10 cellular contexts compared by ENCODE assay signal in the genomic region with DNA sequence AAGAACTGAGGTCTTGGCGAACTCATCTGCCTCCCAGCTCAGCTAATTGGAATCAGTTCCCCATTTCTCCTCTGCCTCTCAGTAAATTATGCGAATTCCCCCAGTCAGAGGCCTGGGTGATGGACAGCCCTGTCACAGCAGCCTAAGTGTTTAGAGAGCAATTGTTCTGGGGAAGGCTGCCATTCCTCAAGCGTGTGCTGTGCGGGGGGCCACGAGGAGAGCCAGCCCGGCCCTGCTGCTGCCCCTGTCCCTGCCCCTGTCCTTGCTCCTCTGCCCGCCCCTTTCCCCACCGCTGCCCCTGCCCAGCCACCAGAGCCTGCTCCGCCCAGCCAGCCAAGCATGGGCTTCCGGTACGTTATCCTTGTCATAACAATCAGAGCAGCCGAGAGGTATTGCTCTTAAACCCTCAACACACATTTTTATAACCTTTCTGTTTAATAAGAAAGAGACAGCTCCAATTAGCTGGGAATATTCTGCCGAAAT. TPM values are rescaled to one million over a fixed set of nuclear protein-coding genes. Genes with fewer than 3 reads are reported as not detected.
A peak's percentile ranks its signal among the peaks of the same experiment; 100 is the strongest.
DNase-seq lines count a peak whose midpoint lies in the region; ATAC-seq and TF ChIP-seq lines count a peak whose summit lies in the region.
"Had no signal": no experiment of that assay in that cellular context is flagged by ENCODE, and none has a peak within 500 bp of the region (broad histone marks: within the 10 kb centered on the region; RNA-seq: fewer than 3 reads in every experiment).

No MANE protein-coding gene starts in this region.

- TF ChIP-seq CTCF in CD8-positive, alpha-beta T cell (IDR thresholded peaks at IDR 0.05) = no peak
- TF ChIP-seq CTCF in endodermal cell (conservative IDR thresholded peaks at IDR 0.05) = no peak

- no peak overlapping the region for H3K27ac Mint-ChIP-seq in CD8-positive, alpha-beta T cell
- H3K27ac Mint-ChIP-seq in endodermal cell = no peak overlapping the region
- H3K27ac Mint-ChIP-seq in naive thymus-derived CD8-positive, alpha-beta T cell = peak overlapping the region in 4 of 10 donors; percentile 14 to 57 (median 42)
- no peak overlapping the region for H3K27ac Mint-ChIP-seq in activated T-helper 2 cell treated with anti-CD3 and anti-CD28 coated beads, Interferon-gamma antibody, Interleukin-2, Interleukin-4, amounts not matched to agents 10 μg/mL and 5 μg/mL and 100 μg/mL, durations not matched to agents 14 hours and 24 hours and 36 hours
- H3K27ac Mint-ChIP-seq in activated T-helper 1 cell treated with anti-CD3 and anti-CD28 coated beads, Interleukin-12 subunit alpha, Interleukin-12 subunit beta, Interleukin-2, Interleukin-4 antibody, amounts not matched to agents 30 ng/mL and 10 ng/mL and 1 ng/mL, durations not matched to agents 14 hours and 24 hours and 36 hours = no peak overlapping the region

- H3K9ac ChIP-seq in endodermal cell (ENCODE audit: extremely low read depth, low read length, poor library complexity, severe bottlenecking) = no peak overlapping the region

- POLR2A ChIA-PET in CD8-positive, alpha-beta T cell (lab: Charles Lee) = no interaction called here
- POLR2A ChIA-PET in naive thymus-derived CD8-positive, alpha-beta T cell (lab: Charles Lee) = interaction anchor here (1.1 to 1.3 kb wide), 2 partner anchors 12 to 15 kb away, joined by 3 read pairs; no protein-coding TSS in a partner anchor

- H3K4me3 ChIP-seq in CD8-positive, alpha-beta T cell (ENCODE audit: low read depth, low read length) = no peak overlapping the region
- no peak overlapping the region for H3K4me3 ChIP-seq in endodermal cell (ENCODE audit: low read length)

- H3K9me3 Mint-ChIP-seq in CD8-positive, alpha-beta T cell = no peaks in the 10 kb centered on the region
- no peaks in the 10 kb centered on the region for H3K9me3 Mint-ChIP-seq in endodermal cell
- no peaks in the 10 kb centered on the region for H3K9me3 Mint-ChIP-seq in naive thymus-derived CD8-positive, alpha-beta T cell
- no peaks in the 10 kb centered on the region for H3K9me3 Mint-ChIP-seq in activated T-helper 2 cell treated with anti-CD3 and anti-CD28 coated beads, Interferon-gamma antibody, Interleukin-2, Interleukin-4, amounts not matched to agents 10 μg/mL and 5 μg/mL and 100 μg/mL, durations not matched to agents 14 hours and 24 hours and 36 hours
- no peaks in the 10 kb centered on the region for H3K9me3 Mint-ChIP-seq in activated T-helper 1 cell treated with anti-CD3 and anti-CD28 coated beads, Interleukin-12 subunit alpha, Interleukin-12 subunit beta, Interleukin-2, Interleukin-4 antibody, amounts not matched to agents 30 ng/mL and 10 ng/mL and 1 ng/mL, durations not matched to agents 14 hours and 24 hours and 36 hours

- no peaks in the 10 kb centered on the region for H3K4me1 ChIP-seq in CD8-positive, alpha-beta T cell (ENCODE audit: insufficient read depth, low read length)
- H3K4me1 ChIP-seq in endodermal cell (ENCODE audit: control insufficient read depth, insufficient read depth, low read length) = peaks cover 19% of the 10 kb centered on the region
- H3K4me1 ChIP-seq: adrenal gland had no signal

- H3K27me3 Mint-ChIP-seq in CD8-positive, alpha-beta T cell (ENCODE audit: low read depth) = no peaks in the 10 kb centered on the region
- H3K27me3 Mint-ChIP-seq in endodermal cell (ENCODE audit: insufficient read depth) = peaks cover 3% of the 10 kb centered on the region
- H3K27me3 Mint-ChIP-seq in naive thymus-derived CD8-positive, alpha-beta T cell = peaks cover 0 to 3% (median 0%) of the 10 kb centered on the region in 5 donors
- H3K27me3 Mint-ChIP-seq in activated T-helper 2 cell treated with anti-CD3 and anti-CD28 coated beads, Interferon-gamma antibody, Interleukin-2, Interleukin-4, amounts not matched to agents 10 μg/mL and 5 μg/mL and 100 μg/mL, durations not matched to agents 14 hours and 24 hours and 36 hours (ENCODE audit: low read depth) = peaks cover 18% of the 10 kb centered on the region
- H3K27me3 Mint-ChIP-seq in activated T-helper 1 cell treated with anti-CD3 and anti-CD28 coated beads, Interleukin-12 subunit alpha, Interleukin-12 subunit beta, Interleukin-2, Interleukin-4 antibody, amounts not matched to agents 30 ng/mL and 10 ng/mL and 1 ng/mL, durations not matched to agents 14 hours and 24 hours and 36 hours (ENCODE audit: insufficient read depth) = peaks cover 5% of the 10 kb centered on the region

- intact Hi-C loops in CD8-positive, alpha-beta T cell (cut with DNase I, micrococcal nuclease) = no loop called here
- intact Hi-C loops in activated T-helper 2 cell treated with anti-CD3 and anti-CD28 coated beads, Interferon-gamma antibody, Interleukin-2, Interleukin-4, amounts not matched to agents 10 μg/mL and 5 μg/mL and 100 μg/mL, durations not matched to agents 14 hours and 24 hours and 36 hours (cut with micrococcal nuclease) = loop anchor here (5.0 kb wide), 1 partner anchor 37 kb away; no protein-coding TSS in a partner anchor
- intact Hi-C loops in activated T-helper 1 cell treated with anti-CD3 and anti-CD28 coated beads, Interleukin-12 subunit alpha, Interleukin-12 subunit beta, Interleukin-2, Interleukin-4 antibody, amounts not matched to agents 30 ng/mL and 10 ng/mL and 1 ng/mL, durations not matched to agents 14 hours and 24 hours and 36 hours (cut with micrococcal nuclease) = no loop called here

- no peaks in the 10 kb centered on the region for H3K27me3 ChIP-seq in CD8-positive, alpha-beta T cell (ENCODE audit: insufficient read depth, low read length)
- no peaks in the 10 kb centered on the region for H3K27me3 ChIP-seq in endodermal cell (ENCODE audit: control insufficient read depth, insufficient read depth, low read length, poor library complexity, severe bottlenecking)

- peak; percentile 36 for ATAC-seq in CD8-positive, alpha-beta T cell
- ATAC-seq in naive thymus-derived CD8-positive, alpha-beta T cell = peak; percentile 58 to 74

- H3K4me3 Mint-ChIP-seq in CD8-positive, alpha-beta T cell = no peak overlapping the region
- peak overlapping the region; percentile 4 for H3K4me3 Mint-ChIP-seq in endodermal cell
- H3K4me3 Mint-ChIP-seq in naive thymus-derived CD8-positive, alpha-beta T cell = peak overlapping the region in 4 of 10 donors; percentile 6 to 43 (median 16)
- H3K4me3 Mint-ChIP-seq in activated T-helper 2 cell treated with anti-CD3 and anti-CD28 coated beads, Interferon-gamma antibody, Interleukin-2, Interleukin-4, amounts not matched to agents 10 μg/mL and 5 μg/mL and 100 μg/mL, durations not matched to agents 14 hours and 24 hours and 36 hours (ENCODE audit: low read depth) = no peak overlapping the region
- no peak overlapping the region for H3K4me3 Mint-ChIP-seq in activated T-helper 1 cell treated with anti-CD3 and anti-CD28 coated beads, Interleukin-12 subunit alpha, Interleukin-12 subunit beta, Interleukin-2, Interleukin-4 antibody, amounts not matched to agents 30 ng/mL and 10 ng/mL and 1 ng/mL, durations not matched to agents 14 hours and 24 hours and 36 hours

- WGBS in endodermal cell (ENCODE audit: insufficient coverage in 1 of 2, insufficient read length in 1 of 2), 2 experiments = 16 to 25% methylated on average over 5 to 13 of the region's 13 CpGs

- DNase-seq in CD8-positive, alpha-beta T cell = no peak
- peak; percentile 85 for DNase-seq in NCI-H510A treated with DMSO at 0.1 percent for 48 hours (lab: John Stamatoyannopoulos, UW)
- DNase-seq in endodermal cell = peak; percentile 88
- DNase-seq in naive thymus-derived CD8-positive, alpha-beta T cell = peak in 2 of 10 donors; percentile 11 to 13
- no peak for DNase-seq in stimulated activated CD4-positive, alpha-beta T cell treated with anti-CD3 and anti-CD28 coated beads, Interleukin-2, amount 100 ng/mL, for 48 hours
- no peak for DNase-seq in activated T-helper 2 cell treated with anti-CD3 and anti-CD28 coated beads, Interferon-gamma antibody, Interleukin-2, Interleukin-4, amounts not matched to agents 10 μg/mL and 5 μg/mL and 100 μg/mL, durations not matched to agents 14 hours and 24 hours and 36 hours (ENCODE audit: low spot score)
- no peak for DNase-seq in NCI-H1105 (lab: John Stamatoyannopoulos, UW)
- DNase-seq in activated T-helper 1 cell treated with anti-CD3 and anti-CD28 coated beads, Interleukin-12 subunit alpha, Interleukin-12 subunit beta, Interleukin-2, Interleukin-4 antibody, amounts not matched to agents 30 ng/mL and 10 ng/mL and 1 ng/mL, durations not matched to agents 14 hours and 24 hours and 36 hours (ENCODE audit: low spot score) = no peak
- DNase-seq: DND-41 had no signal

- H3K4me1 Mint-ChIP-seq in CD8-positive, alpha-beta T cell (ENCODE audit: low read depth) = peaks cover 15% of the 10 kb centered on the region
- H3K4me1 Mint-ChIP-seq in endodermal cell = peaks cover 35% of the 10 kb centered on the region
- peaks cover 10 to 29% (median 20%) of the 10 kb centered on the region in 4 donors for H3K4me1 Mint-ChIP-seq in naive thymus-derived CD8-positive, alpha-beta T cell
- peaks cover 3% of the 10 kb centered on the region for H3K4me1 Mint-ChIP-seq in activated T-helper 2 cell treated with anti-CD3 and anti-CD28 coated beads, Interferon-gamma antibody, Interleukin-2, Interleukin-4, amounts not matched to agents 10 μg/mL and 5 μg/mL and 100 μg/mL, durations not matched to agents 14 hours and 24 hours and 36 hours (ENCODE audit: low read depth)
- H3K4me1 Mint-ChIP-seq in activated T-helper 1 cell treated with anti-CD3 and anti-CD28 coated beads, Interleukin-12 subunit alpha, Interleukin-12 subunit beta, Interleukin-2, Interleukin-4 antibody, amounts not matched to agents 30 ng/mL and 10 ng/mL and 1 ng/mL, durations not matched to agents 14 hours and 24 hours and 36 hours (ENCODE audit: low read depth) = peaks cover 5% of the 10 kb centered on the region

- H3K27ac ChIP-seq in CD8-positive, alpha-beta T cell (ENCODE audit: low read depth, low read length) = no peak overlapping the region
- H3K27ac ChIP-seq in endodermal cell (ENCODE audit: low read depth, low read length) = peak overlapping the region; percentile 86

- CTCF ChIA-PET in CD8-positive, alpha-beta T cell (lab: Charles Lee) = interaction anchor here (2.2 to 5.5 kb wide), 3 partner anchors 26 to 99 kb away, joined by 11 to 36 read pairs (median 12); no protein-coding TSS in a partner anchor

- H3K9me3 ChIP-seq in CD8-positive, alpha-beta T cell (ENCODE audit: low read length) = no peaks in the 10 kb centered on the region
- H3K9me3 ChIP-seq in endodermal cell (ENCODE audit: control insufficient read depth, low read length) = no peaks in the 10 kb centered on the region
- H3K9me3 ChIP-seq: adrenal gland had no signal

- no peaks in the 10 kb centered on the region for H3K36me3 Mint-ChIP-seq in CD8-positive, alpha-beta T cell
- H3K36me3 Mint-ChIP-seq in endodermal cell (ENCODE audit: low read depth) = no peaks in the 10 kb centered on the region
- no peaks in the 10 kb centered on the region for H3K36me3 Mint-ChIP-seq in naive thymus-derived CD8-positive, alpha-beta T cell
- H3K36me3 Mint-ChIP-seq in activated T-helper 2 cell treated with anti-CD3 and anti-CD28 coated beads, Interferon-gamma antibody, Interleukin-2, Interleukin-4, amounts not matched to agents 10 μg/mL and 5 μg/mL and 100 μg/mL, durations not matched to agents 14 hours and 24 hours and 36 hours (ENCODE audit: low read depth) = no peaks in the 10 kb centered on the region
- H3K36me3 Mint-ChIP-seq in activated T-helper 1 cell treated with anti-CD3 and anti-CD28 coated beads, Interleukin-12 subunit alpha, Interleukin-12 subunit beta, Interleukin-2, Interleukin-4 antibody, amounts not matched to agents 30 ng/mL and 10 ng/mL and 1 ng/mL, durations not matched to agents 14 hours and 24 hours and 36 hours (ENCODE audit: low read depth) = no peaks in the 10 kb centered on the region

- no peaks in the 10 kb centered on the region for H3K36me3 ChIP-seq in CD8-positive, alpha-beta T cell (ENCODE audit: insufficient read depth, low read length)
- no peaks in the 10 kb centered on the region for H3K36me3 ChIP-seq in endodermal cell (ENCODE audit: control insufficient read depth, insufficient read depth, low read length)
- H3K36me3 ChIP-seq: adrenal gland had no signal

RNA-seq across cellular contexts. Expression of a gene that starts 12.2 kb away (rescaled TPM):
- 1 to 10 TPM; 7.2 to 8.7 TPM for total RNA-seq in CD8-positive, alpha-beta T cell
- total RNA-seq in endodermal cell = 10 to 100 TPM; 17.6 to 20.7 TPM
- 16.2 TPM for polyA plus RNA-seq in endodermal cell (2013, experiment 1 of 2)
- 12.9 TPM for polyA plus RNA-seq in endodermal cell (2013, experiment 2 of 2)
- 1 to 10 TPM; 4.0 to 4.9 TPM for total RNA-seq in naive thymus-derived CD8-positive, alpha-beta T cell
- polyA plus RNA-seq in naive thymus-derived CD8-positive, alpha-beta T cell = 1 to 10 TPM in 1 of 3 donors, under 1 TPM in 2; 0.40 to 1.5 (median 0.40) TPM
- total RNA-seq in activated T-helper 2 cell treated with anti-CD3 and anti-CD28 coated beads, Interferon-gamma antibody, Interleukin-2, Interleukin-4, amounts not matched to agents 10 μg/mL and 5 μg/mL and 100 μg/mL, durations not matched to agents 14 hours and 24 hours and 36 hours = 0.46 and 0.59 TPM in 2 replicates
- 0.52 and 0.78 TPM in 2 replicates for total RNA-seq in activated T-helper 1 cell treated with anti-CD3 and anti-CD28 coated beads, Interleukin-12 subunit alpha, Interleukin-12 subunit beta, Interleukin-2, Interleukin-4 antibody, amounts not matched to agents 30 ng/mL and 10 ng/mL and 1 ng/mL, durations not matched to agents 14 hours and 24 hours and 36 hours

RNA-seq across cellular contexts. Expression of a gene that starts 51.9 kb away (rescaled TPM):
- total RNA-seq in CD8-positive, alpha-beta T cell = 1 to 10 TPM; 5.4 to 5.5 TPM
- total RNA-seq in endodermal cell = 10 to 100 TPM; 14.4 to 16.9 TPM
- polyA plus RNA-seq in endodermal cell (2013, experiment 1 of 2) = 15.6 TPM
- 15.4 TPM for polyA plus RNA-seq in endodermal cell (2013, experiment 2 of 2)
- total RNA-seq in naive thymus-derived CD8-positive, alpha-beta T cell = 10 to 100 TPM; 17.7 to 18.4 TPM
- polyA plus RNA-seq in naive thymus-derived CD8-positive, alpha-beta T cell = 10 to 100 TPM; 14.1 to 17.3 (median 14.2) TPM
- 35.2 and 37.2 TPM in 2 replicates for total RNA-seq in activated T-helper 2 cell treated with anti-CD3 and anti-CD28 coated beads, Interferon-gamma antibody, Interleukin-2, Interleukin-4, amounts not matched to agents 10 μg/mL and 5 μg/mL and 100 μg/mL, durations not matched to agents 14 hours and 24 hours and 36 hours
- total RNA-seq in activated T-helper 1 cell treated with anti-CD3 and anti-CD28 coated beads, Interleukin-12 subunit alpha, Interleukin-12 subunit beta, Interleukin-2, Interleukin-4 antibody, amounts not matched to agents 30 ng/mL and 10 ng/mL and 1 ng/mL, durations not matched to agents 14 hours and 24 hours and 36 hours = 21.5 and 21.9 TPM in 2 replicates

RNA-seq across cellular contexts. Expression of a gene that starts 53.7 kb away (rescaled TPM):
- 10 to 100 TPM; 11.1 to 12.5 TPM for total RNA-seq in CD8-positive, alpha-beta T cell
- 10 to 100 TPM; 24.1 to 25.8 TPM for total RNA-seq in endodermal cell
- polyA plus RNA-seq in endodermal cell (2013, experiment 1 of 2) = 21.2 TPM
- 19.8 TPM for polyA plus RNA-seq in endodermal cell (2013, experiment 2 of 2)
- 10 to 100 TPM; 65.1 to 67.1 TPM for total RNA-seq in naive thymus-derived CD8-positive, alpha-beta T cell
- 10 to 100 TPM; 20.2 to 43.1 (median 30.3) TPM for polyA plus RNA-seq in naive thymus-derived CD8-positive, alpha-beta T cell
- 61.7 and 68.7 TPM in 2 replicates for total RNA-seq in activated T-helper 2 cell treated with anti-CD3 and anti-CD28 coated beads, Interferon-gamma antibody, Interleukin-2, Interleukin-4, amounts not matched to agents 10 μg/mL and 5 μg/mL and 100 μg/mL, durations not matched to agents 14 hours and 24 hours and 36 hours
- total RNA-seq in activated T-helper 1 cell treated with anti-CD3 and anti-CD28 coated beads, Interleukin-12 subunit alpha, Interleukin-12 subunit beta, Interleukin-2, Interleukin-4 antibody, amounts not matched to agents 30 ng/mL and 10 ng/mL and 1 ng/mL, durations not matched to agents 14 hours and 24 hours and 36 hours = 54.1 and 58.0 TPM in 2 replicates

Comparison
In these comparisons a context has a peak if more than half of its experiments do, and no peak if none do; other contexts are left out.
1. DNase-seq: peak in NCI-H510A treated with DMSO at 0.1 percent for 48 hours (single experiment) and endodermal cell (single experiment); none in CD8-positive, alpha-beta T cell (0 of 7), stimulated activated CD4-positive, alpha-beta T cell treated with anti-CD3 and anti-CD28 coated beads, Interleukin-2, amount 100 ng/mL, for 48 hours (0 of 2), activated T-helper 2 cell treated with anti-CD3 and anti-CD28 coated beads, Interferon-gamma antibody, Interleukin-2, Interleukin-4, amounts not matched to agents 10 μg/mL and 5 μg/mL and 100 μg/mL, durations not matched to agents 14 hours and 24 hours and 36 hours (single experiment), NCI-H1105 (single experiment) and activated T-helper 1 cell treated with anti-CD3 and anti-CD28 coated beads, Interleukin-12 subunit alpha, Interleukin-12 subunit beta, Interleukin-2, Interleukin-4 antibody, amounts not matched to agents 30 ng/mL and 10 ng/mL and 1 ng/mL, durations not matched to agents 14 hours and 24 hours and 36 hours (single experiment).